Comparison of ENCODE assay signal across 2 cellular contexts in genomic region chr7:118615686-118616085, GRCh38.
TF ChIP-seq lines count a peak whose summit lies in the region.

No MANE protein-coding gene starts in this region.

TF ChIP-seq in H1, 55 proteins besides CTCF, POLR2A, EP300 and RAD21:
- TF ChIP-seq CBX8 (IDR thresholded peaks at IDR 0.05; ENCODE audit: borderline replicate concordance, low read depth, low read length) (no peak), TEAD4 (IDR thresholded peaks at IDR 0.05; ENCODE audit: low read depth, low read length) (no peak), TBP (IDR thresholded peaks at IDR 0.05; ENCODE audit: low read depth, low read length) (no peak), E2F6 (IDR thresholded peaks at IDR 0.05) (no peak), HDAC6 (IDR thresholded peaks at IDR 0.05; ENCODE audit: low read depth, low read length) (no peak), RXRA (IDR thresholded peaks at IDR 0.05; ENCODE audit: insufficient read depth, low read depth, low read length) (no peak), SP2 (IDR thresholded peaks at IDR 0.05; ENCODE audit: low read length) (no peak), SP4 (IDR thresholded peaks at IDR 0.05; ENCODE audit: low read length) (no peak), BRCA1 (IDR thresholded peaks at IDR 0.05; ENCODE audit: low read depth, low read length) (no peak), BCL11A (IDR thresholded peaks at IDR 0.05; ENCODE audit: low read depth in 2 of 2, low read length in 2 of 2) (no peak), NRF1 (IDR thresholded peaks at IDR 0.05; ENCODE audit: low read depth, low read length) (no peak), POLR2AphosphoS5 (IDR thresholded peaks at IDR 0.05; ENCODE audit: low read depth, low read length) (no peak), SIX5 (IDR thresholded peaks at IDR 0.05; ENCODE audit: low read depth, low read length) (no peak), BACH1 (IDR thresholded peaks at IDR 0.05; ENCODE audit: low read length) (no peak), CREB1 (IDR thresholded peaks at IDR 0.05) (no peak)

TF ChIP-seq in neural cell, 6 proteins besides CTCF, POLR2A, EP300 and RAD21:
- TF ChIP-seq REST (IDR thresholded peaks at IDR 0.05; ENCODE audit: borderline replicate concordance) (no peak), MXI1 (conservative IDR thresholded peaks at IDR 0.05; ENCODE audit: poor library complexity, severe bottlenecking) (no peak), TAF1 (IDR thresholded peaks at IDR 0.05; ENCODE audit: low read depth) (no peak)
